In the genomic region with DNA sequence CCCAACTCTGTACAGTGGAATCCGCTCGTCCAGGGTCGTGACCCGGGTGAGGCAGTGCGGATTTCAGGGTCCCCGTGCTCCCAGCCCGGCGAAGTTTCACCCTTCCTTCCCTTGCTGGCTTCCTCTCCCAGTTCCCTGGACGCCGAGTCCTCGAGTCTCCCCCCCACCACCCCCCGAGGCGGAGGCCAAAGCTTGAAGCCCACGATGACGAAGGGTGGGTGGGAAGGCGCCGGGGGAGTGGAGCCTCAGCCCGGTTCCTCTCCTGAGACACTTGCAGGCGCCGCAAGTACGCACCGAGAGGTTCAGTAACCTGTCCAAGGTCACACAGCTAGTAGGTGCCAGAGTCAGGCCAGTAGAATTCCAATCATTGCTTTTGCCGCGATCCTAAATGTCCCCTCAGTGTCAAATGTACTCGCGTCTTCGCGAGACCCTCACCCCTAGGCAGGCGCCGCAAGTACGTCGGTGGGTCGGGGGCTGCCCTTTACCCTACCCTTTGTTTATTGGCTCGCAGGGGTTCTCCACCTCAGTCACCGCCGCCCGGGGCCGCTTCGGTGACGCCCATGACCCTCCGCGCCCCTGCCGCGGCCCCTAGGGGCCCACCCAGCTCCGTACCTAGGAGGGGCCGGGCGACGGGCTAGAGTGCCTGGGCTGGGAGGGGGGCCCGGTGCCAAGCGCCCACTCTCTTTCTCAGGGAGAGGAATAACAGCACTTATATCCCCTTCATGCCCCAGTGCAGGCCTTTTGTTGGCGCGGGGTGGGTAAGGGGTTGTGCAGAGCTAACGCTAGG, we compare ENCODE assay signal across 20 cellular contexts. TPM values are rescaled to one million over a fixed set of nuclear protein-coding genes. Genes with fewer than 3 reads are reported as not detected.
A peak's percentile ranks its signal among the peaks of the same experiment; 100 is the strongest.
DNase-seq lines count a peak whose midpoint lies in the region; ATAC-seq and TF ChIP-seq lines count a peak whose summit lies in the region.
"Had no signal": no experiment of that assay in that cellular context is flagged by ENCODE, and none has a peak within 500 bp of the region (broad histone marks: within the 10 kb centered on the region; RNA-seq: fewer than 3 reads in every experiment).

No MANE protein-coding gene starts in this region.

- no peak for DNase-seq in IMR-90
- no peak for DNase-seq in T1000 (lab: John Stamatoyannopoulos, UW)
- DNase-seq in LoVo (ENCODE audit: low spot score) = no peak
- DNase-seq: activated CD8-positive, alpha-beta memory T cell treated with anti-CD3 and anti-CD28 coated beads, Interleukin-2, amount 10 ng/mL, durations not matched to agents 7 days and 5 days; GF-D8; mucosa of descending colon; NCI-H2081 treated with DMSO at 0.1 percent for 48 hours; NK-92 treated with Interleukin-12 subunit alpha and Interleukin-12 subunit beta, amount 100 ng/mL, for 24 hours; SK-N-SH; stimulated activated CD4-positive, alpha-beta T cell treated with anti-CD3 and anti-CD28 coated beads, Interleukin-4, amount 100 ng/mL, for 24 hours had no signal

- intact Hi-C loops in IMR-90 (cut with micrococcal nuclease) = no loop called here

- H2AFZ ChIP-seq in IMR-90 (replicated peaks; ENCODE audit: low read length, poor library complexity) = peak overlapping the region; percentile 82

- H4K20me1 ChIP-seq in IMR-90 (ENCODE audit: insufficient read depth, low read length) = no peaks in the 10 kb centered on the region

- no peak overlapping the region for H3K4ac ChIP-seq in IMR-90 (ENCODE audit: low read depth, low read length)

- no peak overlapping the region for H2BK5ac ChIP-seq in IMR-90 (ENCODE audit: low read depth, low read length, poor library complexity, severe bottlenecking)

- H3K79me1 ChIP-seq in IMR-90 (ENCODE audit: low read depth in 1 of 2, low read length in 2 of 2) = no peaks in the 10 kb centered on the region

- H3K4me2 ChIP-seq in IMR-90 (ENCODE audit: low read depth, low read length) = no peak overlapping the region; the same call in 1 of the 2 replicates
- H3K4me2 ChIP-seq: SK-N-SH had no signal

- H3K18ac ChIP-seq in IMR-90 (ENCODE audit: low read depth, low read length) = no peak overlapping the region

- WGBS in IMR-90 (ENCODE audit: extremely low coverage in 2 of 2, insufficient read length in 1 of 2), 2 experiments = 4% methylated on average over 9 of the region's 53 CpGs; no CpG with 5 or more reads in 1 of the 2 experiments
- WGBS in ectodermal cell, 2 experiments = 5 to 7% methylated on average over 52 to 53 of the region's 53 CpGs
- WGBS in mesodermal cell (ENCODE audit: insufficient coverage in 2 of 2), 2 experiments = 6 to 9% methylated on average over 28 to 38 of the region's 53 CpGs

- H3K4me1 ChIP-seq in IMR-90 (ENCODE audit: control insufficient read depth, insufficient read depth, low read length) (peaks cover 8% of the 10 kb centered on the region; the same call in 1 of the 2 replicates), ectodermal cell (ENCODE audit: control insufficient read depth, insufficient read depth, low read length) (peaks cover 5% of the 10 kb centered on the region), mesodermal cell (ENCODE audit: control insufficient read depth, insufficient read depth, low read length, poor library complexity, severe bottlenecking) (peaks cover 8% of the 10 kb centered on the region), subcutaneous abdominal adipose tissue (ENCODE audit: control insufficient read depth in 5 of 5, insufficient read depth in 5 of 5, low read length in 5 of 5) (peaks cover 3 to 28% (median 25%) of the 10 kb centered on the region in 5 donors)

- H3K27ac ChIP-seq in IMR-90 (ENCODE audit: insufficient read depth, low read length) = no peak overlapping the region
- H3K27ac ChIP-seq in ectodermal cell (ENCODE audit: insufficient read depth, low read depth, low read length, poor library complexity, severe bottlenecking) = no peak overlapping the region
- no peak overlapping the region for H3K27ac ChIP-seq in mesodermal cell (ENCODE audit: low read depth, low read length, severe bottlenecking)
- no peak overlapping the region for H3K27ac ChIP-seq in subcutaneous abdominal adipose tissue (ENCODE audit: low read depth, low read length)
- H3K27ac ChIP-seq: HL-60, VCaP had no signal

- CTCF ChIA-PET in IMR-90 (lab: Yijun Ruan, JAX) = interaction anchor here (0.9 to 1.0 kb wide), 2 partner anchors 18 to 84 kb away, joined by 3 read pairs; no protein-coding TSS in a partner anchor

- H3K4me3 ChIP-seq in IMR-90 (ENCODE audit: insufficient read depth, low read depth, low read length) (no peak overlapping the region), ectodermal cell (ENCODE audit: insufficient read depth, low read depth, low read length) (peak overlapping the region; percentile 29), mesodermal cell (ENCODE audit: extremely low read depth, insufficient read depth, low read length, poor library complexity, severe bottlenecking) (peak overlapping the region; percentile 28), subcutaneous abdominal adipose tissue (ENCODE audit: low read depth in 1 of 5, low read length in 5 of 5) (peak overlapping the region in 4 of 5 donors; percentile 36 to 64 (median 50))
- H3K4me3 ChIP-seq: HAP-1, mucosa of descending colon had no signal

- no peak overlapping the region for H2BK15ac ChIP-seq in IMR-90 (ENCODE audit: low read depth, low read length)

- H2BK20ac ChIP-seq in IMR-90 (ENCODE audit: low read depth, low read length) = no peak overlapping the region

- BruUV-seq in IMR-90 (replicated peaks; lab: Mats Ljungman, UMichigan) = no TSS peak

- no peak overlapping the region for H3K14ac ChIP-seq in IMR-90 (replicated peaks; ENCODE audit: low read depth, low read length)

- H3K36me3 ChIP-seq in IMR-90 (ENCODE audit: control insufficient read depth, insufficient read depth, low read length) = no peaks in the 10 kb centered on the region
- no peaks in the 10 kb centered on the region for H3K36me3 ChIP-seq in ectodermal cell (ENCODE audit: control insufficient read depth, insufficient read depth, low read length)
- no peaks in the 10 kb centered on the region for H3K36me3 ChIP-seq in mesodermal cell (ENCODE audit: control insufficient read depth, insufficient read depth, low read length)
- H3K36me3 ChIP-seq in subcutaneous abdominal adipose tissue (ENCODE audit: control insufficient read depth in 5 of 5, insufficient read depth in 5 of 5, low read length in 5 of 5) = no peaks in the 10 kb centered on the region
- H3K36me3 ChIP-seq: HAP-1 had no signal

- dilution Hi-C loops in IMR-90 (cut with HindIII; ENCODE audit: low sequenced_read_pairs, unreplicated experiment) = no loop called here

- no peak overlapping the region for H4K91ac ChIP-seq in IMR-90 (ENCODE audit: insufficient read depth, low read depth, low read length)

- H3K27me3 ChIP-seq in IMR-90 (ENCODE audit: control insufficient read depth, insufficient read depth, low read length) = peaks cover 82% of the 10 kb centered on the region
- H3K27me3 ChIP-seq in ectodermal cell (ENCODE audit: control insufficient read depth, insufficient read depth, low read length, poor library complexity, severe bottlenecking) = peaks cover 69% of the 10 kb centered on the region
- peaks cover 42 to 69% (median 47%) of the 10 kb centered on the region in 5 donors for H3K27me3 ChIP-seq in subcutaneous abdominal adipose tissue (ENCODE audit: control insufficient read depth in 5 of 5, insufficient read depth in 4 of 5, low read length in 5 of 5)

- POLR2A ChIA-PET in IMR-90 (lab: Charles Lee; ENCODE audit: unreplicated experiment) = interaction anchor here (0.6 kb wide), 2 partner anchors 305 to 564 kb away, joined by 5 to 15 read pairs; no protein-coding TSS in a partner anchor

- in situ Hi-C loops in IMR-90 (cut with MboI; ENCODE audit: low sequenced_read_pairs) = no loop called here

- no peak for TF ChIP-seq CTCF in IMR-90 (conservative IDR thresholded peaks at IDR 0.05; ENCODE audit: low read depth, low read length)

- H4K5ac ChIP-seq in IMR-90 (ENCODE audit: low read depth, low read length) = no peak overlapping the region

- no peak overlapping the region for H3K9ac ChIP-seq in IMR-90 (ENCODE audit: low read depth, low read length)
- peak overlapping the region in 1 of 5 donors; percentile 35 for H3K9ac ChIP-seq in subcutaneous abdominal adipose tissue (ENCODE audit: low read length in 5 of 5)
- H3K9ac ChIP-seq: SK-N-SH had no signal

- no peaks in the 10 kb centered on the region for H3K9me1 ChIP-seq in IMR-90 (ENCODE audit: insufficient read depth, low read length)

- no peak for TF ChIP-seq POLR2A in IMR-90 (IDR thresholded peaks at IDR 0.05; ENCODE audit: low read depth, low read length)

- H2AK9ac ChIP-seq in IMR-90 (replicated peaks; ENCODE audit: low read depth, low read length, poor library complexity) = no peak overlapping the region

- no peak overlapping the region for H3K56ac ChIP-seq in IMR-90 (ENCODE audit: extremely low read depth, insufficient read depth, low read length)

- H3K23ac ChIP-seq in IMR-90 (ENCODE audit: low read depth, low read length) = no peak overlapping the region

- no peak for TF ChIP-seq RAD21 in IMR-90 (IDR thresholded peaks at IDR 0.05; ENCODE audit: low read length)

- no peak overlapping the region for H4K8ac ChIP-seq in IMR-90 (ENCODE audit: low read depth in 2 of 2, low read length in 2 of 2)

- no peak overlapping the region for H2BK120ac ChIP-seq in IMR-90 (ENCODE audit: low read depth, low read length)

- H3K9me3 ChIP-seq in IMR-90 (ENCODE audit: control insufficient read depth, insufficient read depth, low read length) = no peaks in the 10 kb centered on the region; the same call in 1 of the 2 replicates
- no peaks in the 10 kb centered on the region for H3K9me3 ChIP-seq in ectodermal cell (ENCODE audit: control insufficient read depth, low read length)
- H3K9me3 ChIP-seq in mesodermal cell (ENCODE audit: control insufficient read depth, low read length) = no peaks in the 10 kb centered on the region
- H3K9me3 ChIP-seq in subcutaneous abdominal adipose tissue (ENCODE audit: control insufficient read depth in 5 of 5, low read length in 5 of 5) = no peaks in the 10 kb centered on the region
- H3K9me3 ChIP-seq: HAP-1, mucosa of descending colon, SK-N-SH had no signal

- H2AK5ac ChIP-seq in IMR-90 (ENCODE audit: low read depth, low read length) = no peak overlapping the region

- ATAC-seq in IMR-90 (ENCODE audit: low read depth) (no peak), GM18520 (IDR thresholded peaks at IDR 0.05; ENCODE audit: unreplicated experiment) (no peak)
- ATAC-seq: activated CD8-positive, alpha-beta memory T cell treated with anti-CD3 and anti-CD28 coated beads, Interleukin-2, amount 10 ng/mL, durations not matched to agents 7 days and 5 days; activated naive CD4-positive, alpha-beta T cell treated with anti-CD3 and anti-CD28 coated beads, Interleukin-2, amount 50 U/mL, for 72 hours had no signal

RNA-seq across cellular contexts. Expression of a gene that starts 5.7 kb away (rescaled TPM):
- not detected in 2 replicates for total RNA-seq in IMR-90 (2012; rRNA removed)
- not detected in 2 replicates for polyA plus RNA-seq in IMR-90 (2012; rRNA removed)
- not detected in 2 replicates for polyA plus RNA-seq in IMR-90 (2012; cell fraction: cytosol; rRNA removed)
- polyA plus RNA-seq in IMR-90 (2012; cell fraction: nucleus; rRNA removed; ENCODE audit: low replicate concordance) = not detected in 2 replicates
- polyA plus RNA-seq in ectodermal cell (2013, experiment 1 of 4) = not detected
- not detected for polyA plus RNA-seq in ectodermal cell (2013, experiment 2 of 4)
- polyA plus RNA-seq in ectodermal cell (2013, experiment 3 of 4) = 0.11 TPM
- not detected for polyA plus RNA-seq in ectodermal cell (2013, experiment 4 of 4)
- not detected for polyA plus RNA-seq in mesodermal cell (2013, experiment 1 of 2)
- polyA plus RNA-seq in mesodermal cell (2013, experiment 2 of 2) = not detected
- total RNA-seq: activated CD8-positive, alpha-beta memory T cell treated with anti-CD3 and anti-CD28 coated beads, Interleukin-2, amount 10 ng/mL, durations not matched to agents 7 days and 5 days; activated naive CD4-positive, alpha-beta T cell treated with anti-CD3 and anti-CD28 coated beads, Interleukin-2, amount 50 U/mL, for 72 hours; M059J had no signal
- polyA plus RNA-seq: SK-N-SH had no signal

RNA-seq across cellular contexts. Expression of a gene that starts 46.2 kb away (rescaled TPM):
- 114 and 140 TPM in 2 replicates for total RNA-seq in IMR-90 (2012; rRNA removed)
- polyA plus RNA-seq in IMR-90 (2012; rRNA removed) = 239 TPM in 2 replicates
- polyA plus RNA-seq in IMR-90 (2012; cell fraction: cytosol; rRNA removed) = 251 and 299 TPM in 2 replicates
- polyA plus RNA-seq in IMR-90 (2012; cell fraction: nucleus; rRNA removed; ENCODE audit: low replicate concordance) = 340 and 413 TPM in 2 replicates
- 174 TPM for polyA plus RNA-seq in ectodermal cell (2013, experiment 1 of 4)
- 183 TPM for polyA plus RNA-seq in ectodermal cell (2013, experiment 2 of 4)
- polyA plus RNA-seq in ectodermal cell (2013, experiment 3 of 4) = 116 TPM
- polyA plus RNA-seq in ectodermal cell (2013, experiment 4 of 4) = 130 TPM
- 157 TPM for polyA plus RNA-seq in mesodermal cell (2013, experiment 1 of 2)
- polyA plus RNA-seq in mesodermal cell (2013, experiment 2 of 2) = 150 TPM

RNA-seq across cellular contexts. Expression of a gene that starts 57.9 kb away (rescaled TPM):
- total RNA-seq in IMR-90 (2012; rRNA removed) = not detected in 2 replicates
- not detected in 2 replicates for polyA plus RNA-seq in IMR-90 (2012; rRNA removed)
- not detected in 2 replicates for polyA plus RNA-seq in IMR-90 (2012; cell fraction: cytosol; rRNA removed)
- not detected in 2 replicates for polyA plus RNA-seq in IMR-90 (2012; cell fraction: nucleus; rRNA removed; ENCODE audit: low replicate concordance)
- not detected for polyA plus RNA-seq in ectodermal cell (2013, experiment 1 of 4)
- 0.23 TPM for polyA plus RNA-seq in ectodermal cell (2013, experiment 2 of 4)
- polyA plus RNA-seq in ectodermal cell (2013, experiment 3 of 4) = not detected
- 0.16 TPM for polyA plus RNA-seq in ectodermal cell (2013, experiment 4 of 4)
- not detected for polyA plus RNA-seq in mesodermal cell (2013, experiment 1 of 2)
- polyA plus RNA-seq in mesodermal cell (2013, experiment 2 of 2) = not detected
- total RNA-seq: activated CD8-positive, alpha-beta memory T cell treated with anti-CD3 and anti-CD28 coated beads, Interleukin-2, amount 10 ng/mL, durations not matched to agents 7 days and 5 days; activated naive CD4-positive, alpha-beta T cell treated with anti-CD3 and anti-CD28 coated beads, Interleukin-2, amount 50 U/mL, for 72 hours; M059J; mucosa of descending colon had no signal
- polyA plus RNA-seq: esophagus, SK-N-SH had no signal
